ENCODE assay signal across 1 cellular context in genomic region chr16:19879241-19879792, GRCh38.
TF ChIP-seq lines count a peak whose summit lies in the region.

No MANE protein-coding gene starts in this region.

TF ChIP-seq in H1, 55 proteins besides CTCF, POLR2A, EP300 and RAD21:
- TF ChIP-seq RNF2 (IDR thresholded peaks at IDR 0.05; ENCODE audit: borderline replicate concordance, low read depth, low read length, missing control alignments, poor library complexity, severe bottlenecking): no peak
- peak; percentile 33; the same call in 1 of the 2 replicates for TF ChIP-seq CREB1 (IDR thresholded peaks at IDR 0.05)
- peak; percentile 96 for TF ChIP-seq MAX (IDR thresholded peaks at IDR 0.05)
- peak; percentile 65 for TF ChIP-seq E2F6 (IDR thresholded peaks at IDR 0.05)
- 0 out of 2 replicates have a peak, but pooled peaks have one; percentile 22 for TF ChIP-seq SP1 (IDR thresholded peaks at IDR 0.05; ENCODE audit: low read depth, low read length)
- TF ChIP-seq POLR2AphosphoS5 (IDR thresholded peaks at IDR 0.05; ENCODE audit: low read depth, low read length): peak; percentile 50; the same call in 1 of the 2 replicates
- TF ChIP-seq ASH2L (IDR thresholded peaks at IDR 0.05; ENCODE audit: low read length): peak; percentile 27
- TF ChIP-seq TCF12 (IDR thresholded peaks at IDR 0.05; ENCODE audit: low read depth, low read length): 0 out of 2 replicates have a peak, but pooled peaks have one; percentile 2
- TF ChIP-seq SIN3A (conservative IDR thresholded peaks at IDR 0.05 in 1 of 2, IDR thresholded peaks at IDR 0.05 in 1 of 2; ENCODE audit: low read depth in 1 of 2, low read length in 2 of 2): no peak
- peak in 1 of 2 experiments; percentile 66; a peak in 1 of 4 replicates for TF ChIP-seq HDAC2 (IDR thresholded peaks at IDR 0.05; ENCODE audit: borderline replicate concordance in 1 of 2, low read depth in 2 of 2, low read length in 2 of 2)
